ENCODE assay signal across 8 cellular contexts in genomic region chr17:62552851-62553659, GRCh38.
DNase-seq lines count a peak whose midpoint lies in the region; ATAC-seq and TF ChIP-seq lines count a peak whose summit lies in the region.
"Not testable (repeated sequence)": the region's sequence is repeated elsewhere in the genome, so short reads cannot be mapped to it uniquely, and the experiment has no call there.

No MANE protein-coding gene starts in this region.

- POLR2A ChIA-PET in HCT116 (lab: Charles Lee) = not testable (repeated sequence)
- POLR2A ChIA-PET in PC-3 (lab: Charles Lee; ENCODE audit: unreplicated experiment) = interaction anchor here (0.6 kb wide), 1 partner anchor 524 kb away, joined by 3 read pairs; no protein-coding TSS in a partner anchor

- H3K27me3 ChIP-seq in HCT116 (ENCODE audit: insufficient read depth, low read length); PC-3 (ENCODE audit: low read length); tibial artery: not testable (repeated sequence)

- H3K9me3 ChIP-seq in HCT116 (ENCODE audit: control insufficient read depth in 1 of 2, insufficient read depth in 1 of 2, low read depth in 1 of 2, low read length in 2 of 2); PC-3 (ENCODE audit: low read length); mucosa of descending colon; tibial artery: not testable (repeated sequence)

- TF ChIP-seq RAD21 in HCT116 (IDR thresholded peaks at IDR 0.05; ENCODE audit: low read depth) = peak; percentile 56

- H3K4me2 ChIP-seq in HCT116 (ENCODE audit: low read length) (peak overlapping the region; percentile 27), PC-3 (ENCODE audit: low read length) (peak overlapping the region; percentile 76)

- not testable (repeated sequence) for H3K9me2 ChIP-seq in HCT116 (ENCODE audit: insufficient read depth); PC-3 (replicated peaks; ENCODE audit: low read length)

- H3K4me1 ChIP-seq in HCT116 (ENCODE audit: control insufficient read depth in 1 of 2, insufficient read depth in 2 of 2, low read length in 2 of 2); PC-3 (ENCODE audit: insufficient read depth, low read length); mucosa of descending colon (ENCODE audit: low read depth); tibial artery: not testable (repeated sequence)

- not testable (repeated sequence) for H3K4me3 ChIP-seq in HCT116 (replicated peaks in 1 of 2; ENCODE audit: low read depth in 1 of 2, low read length in 2 of 2); mucosa of descending colon; tibial artery
- peak overlapping the region; percentile 46; the same call in 1 of the 2 replicates for H3K4me3 ChIP-seq in PC-3 (ENCODE audit: low read length)

- CTCF ChIA-PET in HCT116 (lab: Charles Lee) (interaction anchor here (0.7 to 1.1 kb wide), 15 partner anchors 9 to 854 kb away, joined by 3 to 9 read pairs (median 3); no protein-coding TSS in a partner anchor), PC-3 (lab: Charles Lee) (interaction anchor here (0.6 to 1.1 kb wide), 9 partner anchors 27 to 150 kb away, joined by 3 to 9 read pairs (median 3); no protein-coding TSS in a partner anchor)

- not testable (repeated sequence) for DNase-seq in GM10266 (ENCODE audit: extremely low spot score); HCT116 (ENCODE audit: low read depth, low spot score); tibial artery
- DNase-seq in M059J (ENCODE audit: low read depth) (peak; percentile 30), PC-3 (peak; percentile 72), activated T-cell treated with anti-CD3 and anti-CD28 coated beads for 1 hour (ENCODE audit: low read depth) (peak; percentile 5), epithelial cell of prostate (ENCODE audit: low read depth, low spot score) (peak; percentile 37), mucosa of descending colon (peak in 1 of 3 donors; percentile 61)

- not testable (repeated sequence) for H2AFZ ChIP-seq in HCT116 (ENCODE audit: low read depth, low read length, poor library complexity, severe bottlenecking); PC-3 (ENCODE audit: low read length)

- BruUV-seq in HCT116 (replicated peaks; lab: Mats Ljungman, UMichigan); PC-3 (replicated peaks; lab: Mats Ljungman, UMichigan): not testable (repeated sequence)

- H3K9ac ChIP-seq in HCT116 (ENCODE audit: low read length); PC-3 (ENCODE audit: low read length): not testable (repeated sequence)

- not testable (repeated sequence) for TF ChIP-seq POLR2A in HCT116 (IDR thresholded peaks at IDR 0.05; ENCODE audit: borderline replicate concordance, extremely low read depth, insufficient read depth, insufficient read length)

- H3K79me2 ChIP-seq in HCT116 (ENCODE audit: insufficient read depth, low read length) = not testable (repeated sequence)
- 0 out of 2 replicates have a peak, but pooled peaks cover 10% of the 10 kb centered on the region for H3K79me2 ChIP-seq in PC-3 (ENCODE audit: low read length)

- RAD21 ChIA-PET in HCT116 (lab: Charles Lee; ENCODE audit: low non-redundant PET in 1 of 2, low total read pairs in 2 of 2, uncharacterized antibody in 2 of 2, unreplicated experiment in 2 of 2) = interaction anchor here in 1 of 2 experiments (0.7 to 0.8 kb wide), 2 partner anchors 40 to 132 kb away, joined by 3 to 4 read pairs; no protein-coding TSS in a partner anchor

- ATAC-seq in HCT116 (peak; percentile 96), PC-3 (peak; percentile 98), mucosa of descending colon (peak; percentile 93)

- intact Hi-C loops in HCT116 (cut with micrococcal nuclease) (loop anchor here (5.0 to 10.0 kb wide), 2 partner anchors 414 to 852 kb away; partner anchors contain the start of gene TANC2), PC-3 (cut with micrococcal nuclease) (loop anchor here (1.0 kb wide), 1 partner anchor 39 kb away; no protein-coding TSS in a partner anchor)
- intact Hi-C loops in mucosa of descending colon (cut with DNase I, micrococcal nuclease); tibial artery (cut with DNase I; ENCODE audit: low total_unique reads): not testable (repeated sequence)

- H3K36me3 ChIP-seq in HCT116 (ENCODE audit: control insufficient read depth in 1 of 2, insufficient read depth in 2 of 2, low read length in 2 of 2); PC-3 (ENCODE audit: low read depth, low read length); mucosa of descending colon (ENCODE audit: low read depth); tibial artery: not testable (repeated sequence)

- TF ChIP-seq CTCF in GM10266 (IDR thresholded peaks at IDR 0.05; ENCODE audit: control insufficient read depth, insufficient read depth, low read depth, missing control alignments) (peak; percentile 24), HCT116 (IDR thresholded peaks at IDR 0.05 in 2 of 3, conservative IDR thresholded peaks at IDR 0.05 in 1 of 3; ENCODE audit: borderline replicate concordance in 1 of 3, insufficient read depth in 1 of 3, low read depth in 2 of 3, low read length in 2 of 3) (peak; percentile 34 to 63 (median 46); a peak in 5 of 6 replicates), PC-3 (conservative IDR thresholded peaks at IDR 0.05; ENCODE audit: low read depth, low read length) (peak; percentile 59), mucosa of descending colon (IDR thresholded peaks at IDR 0.05) (peak; percentile 19), tibial artery (IDR thresholded peaks at IDR 0.05) (peak; percentile 48 to 51)

- H3F3A ChIP-seq in PC-3 (ENCODE audit: low read length, unreplicated experiment) = not testable (repeated sequence)

- H4K20me1 ChIP-seq in HCT116 (ENCODE audit: insufficient read depth); PC-3 (ENCODE audit: low read length): not testable (repeated sequence)

- not testable (repeated sequence) for H3K27ac ChIP-seq in HCT116 (ENCODE audit: low read depth, low read length); PC-3 (ENCODE audit: low read length); tibial artery
- peak overlapping the region; percentile 59 for H3K27ac ChIP-seq in epithelial cell of prostate
